Comparison of ENCODE assay signal across 12 cellular contexts in genomic region chr7:21671859-21672258, GRCh38.
A peak's percentile ranks its signal among the peaks of the same experiment; 100 is the strongest.
DNase-seq lines count a peak whose midpoint lies in the region; ATAC-seq and TF ChIP-seq lines count a peak whose summit lies in the region.
"Had no signal": no experiment of that assay in that cellular context is flagged by ENCODE, and none has a peak within 500 bp of the region (broad histone marks: within the 10 kb centered on the region; RNA-seq: fewer than 3 reads in every experiment).

No MANE protein-coding gene starts in this region.

- peak; percentile 90 for ATAC-seq in GM18519 (IDR thresholded peaks at IDR 0.05; ENCODE audit: low FRiP score, unreplicated experiment)
- peak; percentile 59 for ATAC-seq in GM21381 (IDR thresholded peaks at IDR 0.05; ENCODE audit: unreplicated experiment)
- peak; percentile 58 for ATAC-seq in HG03108 (IDR thresholded peaks at IDR 0.05; ENCODE audit: unreplicated experiment)
- ATAC-seq: right lobe of liver had no signal

- no peak overlapping the region for H3K4me3 ChIP-seq in tibial artery
- H3K4me3 ChIP-seq: right lobe of liver had no signal

- DNase-seq in SKM-1 treated with dmso at 0.1 percent for 144 hours (lab: John Stamatoyannopoulos, UW; ENCODE audit: unreplicated experiment) (peak; percentile 32), HUDEP-2 (lab: John Stamatoyannopoulos, UW; ENCODE audit: unreplicated experiment in 76 of 76) (no peak), tibial artery (no peak), activated gamma-delta T cell treated with Interleukin-2 at 50 U/mL for 16 hours (no peak), HT-29 (ENCODE audit: low spot score) (no peak)
- DNase-seq: activated CD4-positive, CD25-positive, alpha-beta regulatory T cell; NCI-H2227 treated with DMSO at 0.1 percent for 48 hours; right lobe of liver had no signal

- no peaks in the 10 kb centered on the region for H3K27me3 ChIP-seq in tibial artery
- H3K27me3 ChIP-seq: right lobe of liver had no signal

- H3K4me1 ChIP-seq in tibial artery = no peaks in the 10 kb centered on the region
- H3K4me1 ChIP-seq: right lobe of liver had no signal

- intact Hi-C loops in tibial artery (cut with DNase I; ENCODE audit: low total_unique reads) = no loop called here

- no peaks in the 10 kb centered on the region for H3K9me3 ChIP-seq in tibial artery
- H3K9me3 ChIP-seq: right lobe of liver had no signal

- no peak for TF ChIP-seq CTCF in tibial artery (IDR thresholded peaks at IDR 0.05)

- no peak overlapping the region for H3K27ac ChIP-seq in tibial artery
- H3K27ac ChIP-seq: right lobe of liver, RWPE1 had no signal

- H3K36me3 ChIP-seq in tibial artery = no peaks in the 10 kb centered on the region
- H3K36me3 ChIP-seq: right lobe of liver had no signal
